8 cellular contexts compared by ENCODE assay signal in genomic region chr2:144522741-144523605, GRCh38. TPM values are rescaled to one million over a fixed set of nuclear protein-coding genes. Genes with fewer than 3 reads are reported as not detected.
DNase-seq lines count a peak whose midpoint lies in the region; ATAC-seq and TF ChIP-seq lines count a peak whose summit lies in the region.

No MANE protein-coding gene starts in this region.

- ATAC-seq in GM18907 (IDR thresholded peaks at IDR 0.05; ENCODE audit: unreplicated experiment), result no peak

- CTCF ChIA-PET in activated CD4-positive, alpha-beta T cell treated with anti-CD3 and anti-CD28 coated beads, Interleukin-2, amount 10 ng/mL, durations not matched to agents 7 days and 5 days (lab: Charles Lee), result no interaction called here

- no peak for TF ChIP-seq CTCF in astrocyte of the cerebellum (IDR thresholded peaks at IDR 0.05; ENCODE audit: low read depth, low read length, missing control alignments)

- peaks cover 61% of the 10 kb centered on the region for H3K27me3 Mint-ChIP-seq in activated CD4-positive, alpha-beta T cell treated with anti-CD3 and anti-CD28 coated beads, Interleukin-2, amount 10 ng/mL, durations not matched to agents 7 days and 5 days

- no peak overlapping the region for H3K27ac Mint-ChIP-seq in activated CD4-positive, alpha-beta T cell treated with anti-CD3 and anti-CD28 coated beads, Interleukin-2, amount 10 ng/mL, durations not matched to agents 7 days and 5 days

- no peaks in the 10 kb centered on the region for H3K36me3 Mint-ChIP-seq in activated CD4-positive, alpha-beta T cell treated with anti-CD3 and anti-CD28 coated beads, Interleukin-2, amount 10 ng/mL, durations not matched to agents 7 days and 5 days (ENCODE audit: low read depth)

- peak overlapping the region; percentile 83 for H3K27ac ChIP-seq in layer of hippocampus (ENCODE audit: low read depth, low read length)
- peak overlapping the region; percentile 78 for H3K27ac ChIP-seq in substantia nigra (ENCODE audit: low read depth, low read length, poor library complexity, severe bottlenecking)

- H3K9me3 Mint-ChIP-seq in activated CD4-positive, alpha-beta T cell treated with anti-CD3 and anti-CD28 coated beads, Interleukin-2, amount 10 ng/mL, durations not matched to agents 7 days and 5 days, result no peaks in the 10 kb centered on the region

- peak overlapping the region; percentile 65 for H3K4me3 Mint-ChIP-seq in activated CD4-positive, alpha-beta T cell treated with anti-CD3 and anti-CD28 coated beads, Interleukin-2, amount 10 ng/mL, durations not matched to agents 7 days and 5 days

- POLR2A ChIA-PET in activated CD4-positive, alpha-beta T cell treated with anti-CD3 and anti-CD28 coated beads, Interleukin-2, amount 10 ng/mL, durations not matched to agents 7 days and 5 days (lab: Charles Lee), result no interaction called here

- in situ Hi-C loops in astrocyte of the cerebellum (cut with HindIII; ENCODE audit: low sequenced_read_pairs), result loop anchor here (25.0 kb wide), 1 partner anchor 1239 kb away; no protein-coding TSS in a partner anchor

- no peak for DNase-seq in activated CD4-positive, alpha-beta T cell treated with anti-CD3 and anti-CD28 coated beads, Interleukin-2, amount 10 ng/mL, durations not matched to agents 7 days and 5 days
- no peak for DNase-seq in activated CD4-positive, alpha-beta T cell treated with anti-CD3 and anti-CD28 coated beads for 48 hours
- DNase-seq in astrocyte of the cerebellum (ENCODE audit: low read depth) (no peak), substantia nigra (lab: John Stamatoyannopoulos, UW) (peak in 25 of 49 donors; percentile 21 to 59 (median 37)), NCI-H2029 (lab: John Stamatoyannopoulos, UW) (no peak), SKM-1 (lab: John Stamatoyannopoulos, UW; ENCODE audit: unreplicated experiment) (no peak)

- H3K27me3 ChIP-seq in layer of hippocampus (ENCODE audit: control insufficient read depth, insufficient read depth, low read length), result no peaks in the 10 kb centered on the region

- peaks cover 21% of the 10 kb centered on the region for H3K4me1 Mint-ChIP-seq in activated CD4-positive, alpha-beta T cell treated with anti-CD3 and anti-CD28 coated beads, Interleukin-2, amount 10 ng/mL, durations not matched to agents 7 days and 5 days

- H3K4me3 ChIP-seq in astrocyte of the cerebellum (ENCODE audit: low read depth, low read length), result peak overlapping the region; percentile 51

RNA-seq across cellular contexts. Expression of gene ZEB2, which starts 3.1 kb away (rescaled TPM):
- 1 to 10 TPM; 3.3 to 3.5 TPM for total RNA-seq in activated CD4-positive, alpha-beta T cell treated with anti-CD3 and anti-CD28 coated beads, Interleukin-2, amount 10 ng/mL, durations not matched to agents 7 days and 5 days

Comparison
In these comparisons a context has a peak if more than half of its experiments do, and no peak if none do; other contexts are left out.
1. DNase-seq: peak in substantia nigra (25 of 49); none in activated CD4-positive, alpha-beta T cell treated with anti-CD3 and anti-CD28 coated beads, Interleukin-2, amount 10 ng/mL, durations not matched to agents 7 days and 5 days (single experiment), activated CD4-positive, alpha-beta T cell treated with anti-CD3 and anti-CD28 coated beads for 48 hours (single experiment), astrocyte of the cerebellum (single experiment), NCI-H2029 (single experiment) and SKM-1 (single experiment).